13 cellular contexts compared by ENCODE assay signal in genomic region chr1:60541831-60542532, GRCh38.
DNase-seq lines count a peak whose midpoint lies in the region; TF ChIP-seq lines count a peak whose summit lies in the region.
"Had no signal": no experiment of that assay in that cellular context is flagged by ENCODE, and none has a peak within 500 bp of the region (broad histone marks: within the 10 kb centered on the region; RNA-seq: fewer than 3 reads in every experiment).

No MANE protein-coding gene starts in this region.

- H3K27ac ChIP-seq in RWPE1: no peak overlapping the region
- H3K27ac ChIP-seq: A549, HL-60 had no signal

- H3F3A ChIP-seq in Loucy (ENCODE audit: low read depth): no peaks in the 10 kb centered on the region

- H3K36me3 ChIP-seq in Loucy (ENCODE audit: insufficient read depth, low read length): no peaks in the 10 kb centered on the region
- H3K36me3 ChIP-seq: HAP-1 had no signal

- H3K9me3 ChIP-seq in Loucy (ENCODE audit: insufficient read depth, low read depth, low read length): no peaks in the 10 kb centered on the region
- H3K9me3 ChIP-seq: A549, HAP-1 had no signal

- H3K4me3 ChIP-seq in Loucy (ENCODE audit: low read length, poor library complexity, severe bottlenecking) (no peak overlapping the region), choroid plexus epithelial cell (ENCODE audit: low read depth, low read length) (no peak overlapping the region)
- H3K4me3 ChIP-seq: A549, HAP-1 had no signal

- no peaks in the 10 kb centered on the region for H3K27me3 ChIP-seq in Loucy (ENCODE audit: insufficient read depth, low read length, poor library complexity, severe bottlenecking)

- no peak for TF ChIP-seq CTCF in Loucy (conservative IDR thresholded peaks at IDR 0.05; ENCODE audit: low read length)
- no peak for TF ChIP-seq CTCF in choroid plexus epithelial cell (conservative IDR thresholded peaks at IDR 0.05; ENCODE audit: low read depth, low read length)
- no peak for TF ChIP-seq CTCF in RWPE1 (conservative IDR thresholded peaks at IDR 0.05; ENCODE audit: low read depth)

- H3K9me2 ChIP-seq in Loucy (replicated peaks; ENCODE audit: low read depth, low read length): no peaks in the 10 kb centered on the region

- no peaks in the 10 kb centered on the region for H4K20me1 ChIP-seq in Loucy (ENCODE audit: insufficient read depth, low read length, poor library complexity, severe bottlenecking)

- CTCF ChIA-PET in RWPE1 (lab: Yijun Ruan, JAX): no interaction called here

- no peak overlapping the region for H2AFZ ChIP-seq in Loucy (ENCODE audit: low read length)

- POLR2A ChIA-PET in RWPE1 (lab: Yijun Ruan, JAX; ENCODE audit: low non-redundant PET): no interaction called here

- H3K9ac ChIP-seq in Loucy (ENCODE audit: low read depth, low read length, poor library complexity, severe bottlenecking): no peak overlapping the region

- no peaks in the 10 kb centered on the region for H3K79me2 ChIP-seq in Loucy (ENCODE audit: insufficient read depth, low read length)

- H3K4me2 ChIP-seq in Loucy (ENCODE audit: low read depth, low read length, poor library complexity, severe bottlenecking): peak overlapping the region; percentile 18
- H3K4me2 ChIP-seq: A549 had no signal

- peaks cover 21% of the 10 kb centered on the region for H3K4me1 ChIP-seq in Loucy (ENCODE audit: insufficient read depth, low read length, poor library complexity, severe bottlenecking)
- H3K4me1 ChIP-seq: A549, HAP-1 had no signal

- peak; percentile 51 for DNase-seq in choroid plexus epithelial cell (ENCODE audit: low read depth)
- DNase-seq in left kidney (ENCODE audit: low read depth, low spot score): peak; percentile 6
- DNase-seq in HPDE6-E6E7 (ENCODE audit: extremely low spot score): no peak
- no peak for DNase-seq in NCI-H1105 treated with DMSO at 0.1 percent for 48 hours (lab: John Stamatoyannopoulos, UW)
- no peak for DNase-seq in cerebellar nuclear complex (lab: John Stamatoyannopoulos, UW)
- DNase-seq in RWPE1 (ENCODE audit: low spot score): no peak
- DNase-seq: CD4-positive, CD25-positive, alpha-beta regulatory T cell; DMS53; GF-D8 had no signal

Comparison
In these comparisons a context has a peak if more than half of its experiments do, and no peak if none do; other contexts are left out.
1. DNase-seq: peak in choroid plexus epithelial cell (single experiment) and left kidney (single experiment); none in HPDE6-E6E7 (single experiment), NCI-H1105 treated with DMSO at 0.1 percent for 48 hours (single experiment), cerebellar nuclear complex (0 of 2) and RWPE1 (single experiment).